Comparison of ENCODE assay signal across 15 cellular contexts in the genomic region with DNA sequence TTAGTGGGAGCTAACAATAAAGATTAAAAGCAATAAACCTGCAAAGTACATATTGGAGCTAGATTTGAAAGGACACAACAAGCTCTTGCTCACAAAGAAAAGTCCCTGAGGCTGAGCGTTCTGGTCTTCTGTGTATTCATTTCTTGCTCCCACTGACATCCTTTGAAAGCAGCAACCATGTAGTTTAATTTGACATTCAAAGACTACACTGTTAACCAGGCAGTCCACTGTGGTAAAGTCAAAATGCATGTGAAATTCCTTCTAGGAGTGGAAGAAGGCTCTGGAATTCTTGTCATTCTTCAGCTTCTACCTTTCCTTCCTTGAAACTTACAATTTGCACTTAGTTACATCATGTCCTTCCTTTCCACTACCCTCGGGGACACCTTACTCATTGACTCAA.
DNase-seq lines count a peak whose midpoint lies in the region; ATAC-seq and TF ChIP-seq lines count a peak whose summit lies in the region.
"Had no signal": no experiment of that assay in that cellular context is flagged by ENCODE, and none has a peak within 500 bp of the region (broad histone marks: within the 10 kb centered on the region; RNA-seq: fewer than 3 reads in every experiment).

No MANE protein-coding gene starts in this region.

- H4K20me1 ChIP-seq in GM23338 (replicated peaks; ENCODE audit: insufficient read depth) = no peaks in the 10 kb centered on the region
- H4K20me1 ChIP-seq: BLaER1 had no signal

- DNase-seq in GM23338 (ENCODE audit: low spot score) (peak; percentile 51), WTC11 (ENCODE audit: low spot score) (no peak), iPS DF 4.7 (ENCODE audit: extremely low read depth, low spot score) (peak; percentile 33), retina (peak; percentile 23)
- DNase-seq: CD8-positive, alpha-beta T cell; DMS79; KBM-7; NCI-H146; NCI-H2081 treated with DMSO at 0.1 percent for 48 hours; NCI-H524 had no signal

- H3K79me2 ChIP-seq in GM23338 (replicated peaks; ENCODE audit: insufficient read depth) = no peaks in the 10 kb centered on the region

- H3K27ac ChIP-seq in GM23338 (ENCODE audit: low read depth) = no peak overlapping the region
- H3K27ac ChIP-seq: BLaER1 had no signal

- H3K27me3 Mint-ChIP-seq in GM23338 (ENCODE audit: insufficient read depth, low read depth, poor library complexity) (peaks cover 3% of the 10 kb centered on the region), WTC11 (ENCODE audit: low read depth) (no peaks in the 10 kb centered on the region)

- H3K27me3 ChIP-seq in GM23338 (ENCODE audit: insufficient read depth) = no peaks in the 10 kb centered on the region
- H3K27me3 ChIP-seq: BLaER1 had no signal

- H3K4me3 ChIP-seq in GM23338 = no peak overlapping the region
- H3K4me3 ChIP-seq: BLaER1 had no signal

- H3K4me2 ChIP-seq in GM23338 = no peak overlapping the region
- H3K4me2 ChIP-seq: BLaER1 had no signal

- H3K4me1 Mint-ChIP-seq in GM23338 (peaks cover 6% of the 10 kb centered on the region), WTC11 (peaks cover 15% of the 10 kb centered on the region)

- peaks cover 4% of the 10 kb centered on the region; the same call in 1 of the 2 replicates for H3K4me1 ChIP-seq in GM23338 (ENCODE audit: insufficient read depth)
- H3K4me1 ChIP-seq: BLaER1 had no signal

- CTCF ChIA-PET in WTC11 (lab: Charles Lee) = interaction anchor here (0.9 kb wide), 1 partner anchor 1209 kb away, joined by 3 read pairs; no protein-coding TSS in a partner anchor

- POLR2A ChIA-PET in WTC11 (lab: Charles Lee) = no interaction called here

- no peak overlapping the region for H3K4me3 Mint-ChIP-seq in GM23338
- H3K4me3 Mint-ChIP-seq in WTC11 = no peak overlapping the region
- H3K4me3 Mint-ChIP-seq: CD8-positive, alpha-beta T cell had no signal

- H3K9me2 ChIP-seq in GM23338 (ENCODE audit: insufficient read depth) = peaks cover 10% of the 10 kb centered on the region; the same call in 1 of the 2 replicates

- H3F3A ChIP-seq in GM23338 (replicated peaks; ENCODE audit: low read depth) = no peaks in the 10 kb centered on the region

- H3K9me3 Mint-ChIP-seq in GM23338 = peaks cover 7% of the 10 kb centered on the region; the same call in 2 of the 3 replicates
- peaks cover 14% of the 10 kb centered on the region for H3K9me3 Mint-ChIP-seq in WTC11
- H3K9me3 Mint-ChIP-seq: CD8-positive, alpha-beta T cell had no signal

- H3K27ac Mint-ChIP-seq in GM23338 (0 out of 2 replicates have a peak overlapping the region, but pooled peaks have one; percentile 2), WTC11 (no peak overlapping the region)
- H3K27ac Mint-ChIP-seq: CD8-positive, alpha-beta T cell had no signal

- no peak overlapping the region for H2AFZ ChIP-seq in GM23338

- H3K36me3 Mint-ChIP-seq in GM23338 (ENCODE audit: low read depth) (peaks cover 5% of the 10 kb centered on the region; the same call in 1 of the 3 replicates), WTC11 (0 out of 2 replicates have a peak, but pooled peaks cover 1% of the 10 kb centered on the region)
- H3K36me3 Mint-ChIP-seq: CD8-positive, alpha-beta T cell had no signal

- no peaks in the 10 kb centered on the region for H3K36me3 ChIP-seq in GM23338 (ENCODE audit: insufficient read depth)
- H3K36me3 ChIP-seq: BLaER1 had no signal

- TF ChIP-seq CTCF in GM23338 (conservative IDR thresholded peaks at IDR 0.05; ENCODE audit: low read depth in 2 of 2) (no peak), WTC11 (IDR thresholded peaks at IDR 0.05) (no peak)

- ATAC-seq in GM23338 = no peak
- peak; percentile 58 for ATAC-seq in WTC11
- no peak for ATAC-seq in HG02884 (IDR thresholded peaks at IDR 0.05; ENCODE audit: unreplicated experiment)
- ATAC-seq in HG03159 (IDR thresholded peaks at IDR 0.05; ENCODE audit: unreplicated experiment) = no peak
- ATAC-seq in HG02970 (IDR thresholded peaks at IDR 0.05; ENCODE audit: low FRiP score, unreplicated experiment) = no peak
- ATAC-seq: CD8-positive, alpha-beta T cell; Panc1 had no signal

TF ChIP-seq in GM23338, 12 proteins besides CTCF, POLR2A, EP300 and RAD21:
- TF ChIP-seq POLR2AphosphoS5 (IDR thresholded peaks at IDR 0.05; ENCODE audit: low read depth) = no peak
- 0 out of 2 replicates have a peak, but pooled peaks have one; percentile 14 for TF ChIP-seq NANOG (IDR thresholded peaks at IDR 0.05; ENCODE audit: borderline replicate concordance)
- no peak for TF ChIP-seq STAT1 (IDR thresholded peaks at IDR 0.05; ENCODE audit: unreplicated experiment)
- TF ChIP-seq ZNF331 (CRISPR knock-in tag; IDR thresholded peaks at IDR 0.05; ENCODE audit: low read depth) = no peak
- TF ChIP-seq, protein P1, sequence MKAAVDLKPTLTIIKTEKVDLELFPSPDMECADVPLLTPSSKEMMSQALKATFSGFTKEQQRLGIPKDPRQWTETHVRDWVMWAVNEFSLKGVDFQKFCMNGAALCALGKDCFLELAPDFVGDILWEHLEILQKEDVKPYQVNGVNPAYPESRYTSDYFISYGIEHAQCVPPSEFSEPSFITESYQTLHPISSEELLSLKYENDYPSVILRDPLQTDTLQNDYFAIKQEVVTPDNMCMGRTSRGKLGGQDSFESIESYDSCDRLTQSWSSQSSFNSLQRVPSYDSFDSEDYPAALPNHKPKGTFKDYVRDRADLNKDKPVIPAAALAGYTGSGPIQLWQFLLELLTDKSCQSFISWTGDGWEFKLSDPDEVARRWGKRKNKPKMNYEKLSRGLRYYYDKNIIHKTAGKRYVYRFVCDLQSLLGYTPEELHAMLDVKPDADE (IDR thresholded peaks at IDR 0.05) = no peak
- TF ChIP-seq ZNF114 (CRISPR knock-in tag; IDR thresholded peaks at IDR 0.05) = no peak

TF ChIP-seq in WTC11, 78 proteins besides CTCF, POLR2A, EP300 and RAD21 (continues in another document):
- TF ChIP-seq, protein P2, sequence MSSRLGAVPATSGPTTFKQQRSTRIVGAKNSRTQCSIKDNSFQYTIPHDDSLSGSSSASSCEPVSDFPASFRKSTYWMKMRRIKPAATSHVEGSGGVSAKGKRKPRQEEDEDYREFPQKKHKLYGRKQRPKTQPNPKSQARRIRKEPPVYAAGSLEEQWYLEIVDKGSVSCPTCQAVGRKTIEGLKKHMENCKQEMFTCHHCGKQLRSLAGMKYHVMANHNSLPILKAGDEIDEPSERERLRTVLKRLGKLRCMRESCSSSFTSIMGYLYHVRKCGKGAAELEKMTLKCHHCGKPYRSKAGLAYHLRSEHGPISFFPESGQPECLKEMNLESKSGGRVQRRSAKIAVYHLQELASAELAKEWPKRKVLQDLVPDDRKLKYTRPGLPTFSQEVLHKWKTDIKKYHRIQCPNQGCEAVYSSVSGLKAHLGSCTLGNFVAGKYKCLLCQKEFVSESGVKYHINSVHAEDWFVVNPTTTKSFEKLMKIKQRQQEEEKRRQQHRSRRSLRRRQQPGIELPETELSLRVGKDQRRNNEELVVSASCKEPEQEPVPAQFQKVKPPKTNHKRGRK (CRISPR knock-in tag; IDR thresholded peaks at IDR 0.05; ENCODE audit: borderline replicate concordance) = no peak
- TF ChIP-seq, protein P3, sequence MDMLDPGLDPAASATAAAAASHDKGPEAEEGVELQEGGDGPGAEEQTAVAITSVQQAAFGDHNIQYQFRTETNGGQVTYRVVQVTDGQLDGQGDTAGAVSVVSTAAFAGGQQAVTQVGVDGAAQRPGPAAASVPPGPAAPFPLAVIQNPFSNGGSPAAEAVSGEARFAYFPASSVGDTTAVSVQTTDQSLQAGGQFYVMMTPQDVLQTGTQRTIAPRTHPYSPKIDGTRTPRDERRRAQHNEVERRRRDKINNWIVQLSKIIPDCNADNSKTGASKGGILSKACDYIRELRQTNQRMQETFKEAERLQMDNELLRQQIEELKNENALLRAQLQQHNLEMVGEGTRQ (CRISPR knock-in tag; IDR thresholded peaks at IDR 0.05) = no peak
- TF ChIP-seq ELF4 (CRISPR knock-in tag; IDR thresholded peaks at IDR 0.05; ENCODE audit: low read depth) (no peak), MYBL2 (CRISPR knock-in tag; IDR thresholded peaks at IDR 0.05) (no peak), GABPB1 (CRISPR knock-in tag; IDR thresholded peaks at IDR 0.05) (no peak)
- TF ChIP-seq, protein P4, sequence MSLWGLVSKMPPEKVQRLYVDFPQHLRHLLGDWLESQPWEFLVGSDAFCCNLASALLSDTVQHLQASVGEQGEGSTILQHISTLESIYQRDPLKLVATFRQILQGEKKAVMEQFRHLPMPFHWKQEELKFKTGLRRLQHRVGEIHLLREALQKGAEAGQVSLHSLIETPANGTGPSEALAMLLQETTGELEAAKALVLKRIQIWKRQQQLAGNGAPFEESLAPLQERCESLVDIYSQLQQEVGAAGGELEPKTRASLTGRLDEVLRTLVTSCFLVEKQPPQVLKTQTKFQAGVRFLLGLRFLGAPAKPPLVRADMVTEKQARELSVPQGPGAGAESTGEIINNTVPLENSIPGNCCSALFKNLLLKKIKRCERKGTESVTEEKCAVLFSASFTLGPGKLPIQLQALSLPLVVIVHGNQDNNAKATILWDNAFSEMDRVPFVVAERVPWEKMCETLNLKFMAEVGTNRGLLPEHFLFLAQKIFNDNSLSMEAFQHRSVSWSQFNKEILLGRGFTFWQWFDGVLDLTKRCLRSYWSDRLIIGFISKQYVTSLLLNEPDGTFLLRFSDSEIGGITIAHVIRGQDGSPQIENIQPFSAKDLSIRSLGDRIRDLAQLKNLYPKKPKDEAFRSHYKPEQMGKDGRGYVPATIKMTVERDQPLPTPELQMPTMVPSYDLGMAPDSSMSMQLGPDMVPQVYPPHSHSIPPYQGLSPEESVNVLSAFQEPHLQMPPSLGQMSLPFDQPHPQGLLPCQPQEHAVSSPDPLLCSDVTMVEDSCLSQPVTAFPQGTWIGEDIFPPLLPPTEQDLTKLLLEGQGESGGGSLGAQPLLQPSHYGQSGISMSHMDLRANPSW (CRISPR knock-in tag; conservative IDR thresholded peaks at IDR 0.05; ENCODE audit: low read depth) = no peak
